Comparison of ENCODE assay signal across 30 cellular contexts in the genomic region with DNA sequence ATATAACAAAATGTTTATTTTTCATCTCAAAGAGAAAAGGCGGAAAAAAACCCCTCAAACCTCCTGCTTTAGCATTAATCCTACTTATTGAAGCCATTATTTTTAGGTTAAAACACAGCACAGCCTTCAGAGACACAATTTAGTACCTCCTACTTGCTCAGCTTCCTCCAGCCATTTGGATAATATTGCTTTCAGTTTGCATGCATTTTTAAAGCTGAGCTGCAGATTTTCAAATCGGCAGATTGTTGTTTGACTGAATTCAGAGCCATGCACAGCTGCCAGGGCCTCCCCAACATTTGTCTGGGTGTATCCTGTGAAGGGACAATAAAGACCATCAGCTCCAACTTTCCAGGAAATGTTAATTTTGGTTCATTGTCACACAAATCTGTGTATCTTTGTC. TPM values are rescaled to one million over a fixed set of nuclear protein-coding genes. Genes with fewer than 3 reads are reported as not detected.
"Had no signal": no experiment of that assay in that cellular context is flagged by ENCODE, and none has a peak within 500 bp of the region (broad histone marks: within the 10 kb centered on the region; RNA-seq: fewer than 3 reads in every experiment).

No MANE protein-coding gene starts in this region.

- H3K27me3 Mint-ChIP-seq: activated B cell treated with CpG ODN at 0.5 μM for 24 hours; activated CD4-positive, alpha-beta memory T cell treated with anti-CD3 and anti-CD28 coated beads for 36 hours; activated naive CD8-positive, alpha-beta T cell treated with anti-CD3 and anti-CD28 coated beads for 36 hours had no signal

- H3K27ac Mint-ChIP-seq: activated B cell treated with CpG ODN at 0.5 μM for 24 hours; activated CD4-positive, alpha-beta memory T cell treated with anti-CD3 and anti-CD28 coated beads for 36 hours; activated CD4-positive, alpha-beta T cell treated with anti-CD3 and anti-CD28 coated beads, Interleukin-2, amount 10 ng/mL, durations not matched to agents 24 days and 14 days; activated naive CD4-positive, alpha-beta T cell treated with anti-CD3 and anti-CD28 coated beads, Interleukin-2, amount 10 ng/mL, durations not matched to agents 7 days and 5 days; activated naive CD8-positive, alpha-beta T cell treated with anti-CD3 and anti-CD28 coated beads for 36 hours; activated T-cell treated with anti-CD3 and anti-CD28 coated beads, Interleukin-2, amount 50 U/mL, for 72 hours; activated T-helper 2 cell treated with anti-CD3 and anti-CD28 coated beads, Interferon-gamma antibody, Interleukin-2, Interleukin-4, amounts not matched to agents 10 μg/mL and 5 μg/mL and 100 μg/mL, durations not matched to agents 14 hours and 24 hours and 36 hours had no signal

- H3K9me3 ChIP-seq: Peyer's patch, SJCRH30 had no signal

- H3K36me3 Mint-ChIP-seq: activated CD4-positive, alpha-beta memory T cell treated with anti-CD3 and anti-CD28 coated beads for 36 hours; activated naive CD4-positive, alpha-beta T cell treated with anti-CD3 and anti-CD28 coated beads, Interleukin-2, amount 10 ng/mL, durations not matched to agents 7 days and 5 days; activated naive CD8-positive, alpha-beta T cell treated with anti-CD3 and anti-CD28 coated beads for 36 hours had no signal

- H3K4me3 Mint-ChIP-seq: activated B cell treated with CpG ODN at 0.5 μM for 24 hours; activated CD4-positive, alpha-beta memory T cell treated with anti-CD3 and anti-CD28 coated beads for 36 hours; activated CD4-positive, alpha-beta T cell treated with anti-CD3 and anti-CD28 coated beads, Interleukin-2, amount 10 ng/mL, durations not matched to agents 24 days and 14 days; activated naive CD4-positive, alpha-beta T cell treated with anti-CD3 and anti-CD28 coated beads, Interleukin-2, amount 10 ng/mL, durations not matched to agents 7 days and 5 days; activated naive CD8-positive, alpha-beta T cell treated with anti-CD3 and anti-CD28 coated beads for 36 hours; activated T-cell treated with anti-CD3 and anti-CD28 coated beads, Interleukin-2, amount 50 U/mL, for 72 hours had no signal

- H3K9me3 Mint-ChIP-seq: activated B cell treated with CpG ODN at 0.5 μM for 24 hours; activated CD4-positive, alpha-beta memory T cell treated with anti-CD3 and anti-CD28 coated beads for 36 hours; activated CD4-positive, alpha-beta T cell treated with anti-CD3 and anti-CD28 coated beads, Interleukin-2, amount 10 ng/mL, durations not matched to agents 24 days and 14 days; activated naive CD4-positive, alpha-beta T cell treated with anti-CD3 and anti-CD28 coated beads, Interleukin-2, amount 10 ng/mL, durations not matched to agents 7 days and 5 days; activated naive CD8-positive, alpha-beta T cell treated with anti-CD3 and anti-CD28 coated beads for 36 hours; activated T-cell treated with anti-CD3 and anti-CD28 coated beads, Interleukin-2, amount 50 U/mL, for 72 hours; activated T-helper 2 cell treated with anti-CD3 and anti-CD28 coated beads, Interferon-gamma antibody, Interleukin-2, Interleukin-4, amounts not matched to agents 10 μg/mL and 5 μg/mL and 100 μg/mL, durations not matched to agents 14 hours and 24 hours and 36 hours had no signal

- H3K4me1 ChIP-seq: Peyer's patch, SJCRH30 had no signal

- H3K27ac ChIP-seq: brain microvascular endothelial cell, cardiac muscle cell, Peyer's patch, RWPE1, SJCRH30 had no signal

- H3K27me3 ChIP-seq: brain microvascular endothelial cell, cardiac muscle cell, Peyer's patch, SJCRH30 had no signal

- H3K4me3 ChIP-seq: cardiac muscle cell, Peyer's patch, SJCRH30 had no signal

- H3K4me1 Mint-ChIP-seq: activated CD4-positive, alpha-beta T cell treated with anti-CD3 and anti-CD28 coated beads, Interleukin-2, amount 10 ng/mL, durations not matched to agents 24 days and 14 days; activated naive CD4-positive, alpha-beta T cell treated with anti-CD3 and anti-CD28 coated beads, Interleukin-2, amount 10 ng/mL, durations not matched to agents 7 days and 5 days had no signal

- DNase-seq: activated B cell treated with CpG ODN at 0.5 μM for 24 hours; activated CD4-positive, alpha-beta memory T cell treated with anti-CD3 and anti-CD28 coated beads for 36 hours; activated CD4-positive, alpha-beta T cell treated with anti-CD3 and anti-CD28 coated beads for 1 hour; activated CD4-positive, alpha-beta T cell treated with anti-CD3 and anti-CD28 coated beads, Interleukin-2, amount 10 ng/mL, durations not matched to agents 24 days and 14 days; activated CD8-positive, alpha-beta memory T cell treated with anti-CD3 and anti-CD28 coated beads for 24 hours; activated gamma-delta T cell treated with Interleukin-2 at 50 U/mL for 16 hours; activated naive CD4-positive, alpha-beta T cell treated with anti-CD3 and anti-CD28 coated beads, Interleukin-2, amount 10 ng/mL, durations not matched to agents 7 days and 5 days; activated naive CD8-positive, alpha-beta T cell treated with anti-CD3 and anti-CD28 coated beads for 36 hours; activated T-cell treated with anti-CD3 and anti-CD28 coated beads, Interleukin-2, amount 50 U/mL, for 72 hours; brain microvascular endothelial cell; KG1; NCI-H1092; NCI-H1436; NCI-H1694 treated with DMSO at 0.1 percent for 48 hours; NCI-H2029 treated with DMSO at 0.1 percent for 48 hours; NCI-H446; NCI-H526; NCI-H82; OCI-M1; Peyer's patch; Right ventricle myocardium superior; SJCRH30; SW 1271 had no signal

- H3K36me3 ChIP-seq: brain microvascular endothelial cell, cardiac muscle cell, Peyer's patch, SJCRH30 had no signal

RNA-seq across cellular contexts. Expression of a gene that starts 14.5 kb away (rescaled TPM):
- total RNA-seq: activated B cell treated with CpG ODN at 0.5 μM for 24 hours; activated CD4-positive, alpha-beta memory T cell treated with anti-CD3 and anti-CD28 coated beads for 36 hours; activated CD4-positive, alpha-beta T cell treated with anti-CD3 and anti-CD28 coated beads, Interleukin-2, amount 10 ng/mL, durations not matched to agents 24 days and 14 days; activated naive CD8-positive, alpha-beta T cell treated with anti-CD3 and anti-CD28 coated beads for 36 hours; activated T-cell treated with anti-CD3 and anti-CD28 coated beads, Interleukin-2, amount 50 U/mL, for 72 hours; activated T-helper 2 cell treated with anti-CD3 and anti-CD28 coated beads, Interferon-gamma antibody, Interleukin-2, Interleukin-4, amounts not matched to agents 10 μg/mL and 5 μg/mL and 100 μg/mL, durations not matched to agents 14 hours and 24 hours and 36 hours; cardiac muscle cell; LHCN-M2; M059J; Peyer's patch; Right ventricle myocardium superior; SJCRH30; T-helper 1 cell treated with Interleukin-12 subunit alpha and Interleukin-12 subunit beta and Interleukin-4 antibody, amounts not matched to agents 30 ng/mL and 1 ng/mL, for 36 hours had no signal
- polyA plus RNA-seq: adipose tissue, cardiac muscle cell had no signal
